ENCODE assay signal across 18 cellular contexts in the genomic region with DNA sequence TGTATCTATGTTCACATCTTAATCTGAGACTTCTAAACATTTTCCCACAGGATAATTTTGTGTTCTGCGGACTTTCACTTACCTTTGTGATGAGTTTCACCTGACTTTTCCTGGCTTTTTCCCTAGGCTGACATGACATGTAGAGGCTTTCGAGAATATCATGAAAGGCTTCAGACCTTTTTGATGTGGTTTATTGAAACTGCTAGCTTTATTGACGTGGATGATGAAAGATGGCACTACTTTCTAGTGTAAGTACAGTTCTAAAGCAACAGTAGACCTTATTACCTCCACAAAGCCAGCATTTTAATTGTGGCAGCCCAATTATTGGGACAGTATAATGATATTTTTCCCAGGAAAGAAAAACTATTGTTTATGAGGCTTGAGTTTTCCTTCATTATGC.
"Had no signal": no experiment of that assay in that cellular context is flagged by ENCODE, and none has a peak within 500 bp of the region (broad histone marks: within the 10 kb centered on the region; RNA-seq: fewer than 3 reads in every experiment).

No MANE protein-coding gene starts in this region.

- H3K27me3 Mint-ChIP-seq: activated B cell treated with CpG ODN at 0.5 μM for 24 hours; activated CD4-positive, alpha-beta T cell treated with anti-CD3 and anti-CD28 coated beads, Interleukin-2, amount 10 ng/mL, durations not matched to agents 24 days and 14 days; activated CD8-positive, alpha-beta memory T cell treated with anti-CD3 and anti-CD28 coated beads, Interleukin-2, amount 10 ng/mL, durations not matched to agents 7 days and 5 days; activated T-cell treated with anti-CD3 and anti-CD28 coated beads, Interleukin-2, amount 50 U/mL, for 24 hours had no signal

- DNase-seq: activated B cell treated with CpG ODN at 0.5 μM for 24 hours; activated CD4-positive, alpha-beta T cell treated with anti-CD3 and anti-CD28 coated beads for 1 hour; activated CD4-positive, alpha-beta T cell treated with anti-CD3 and anti-CD28 coated beads, Interleukin-2, amount 10 ng/mL, durations not matched to agents 24 days and 14 days; activated CD4-positive, alpha-beta T cell treated with anti-CD3 and anti-CD28 coated beads, Interleukin-2, amount 50 U/mL, for 48 hours; activated CD8-positive, alpha-beta memory T cell treated with anti-CD3 and anti-CD28 coated beads, Interleukin-2, amount 10 ng/mL, durations not matched to agents 7 days and 5 days; activated effector memory CD4-positive, alpha-beta T cell treated with anti-CD3 and anti-CD28 coated beads, Interleukin-2, amount 50 U/mL, for 16 hours; activated naive CD4-positive, alpha-beta T cell treated with Interleukin-2 at 50 U/mL for 16 hours; activated T-cell treated with anti-CD3 and anti-CD28 coated beads, Interleukin-2, amount 50 U/mL, for 24 hours; colonic mucosa; Karpas-422; MM.1S; NCI-H187 treated with DMSO at 0.1 percent for 48 hours; PC-3; SHP77; T-helper 2 cell; T1000 had no signal

- H3K9me3 ChIP-seq: colonic mucosa had no signal

- H3K4me1 ChIP-seq: colonic mucosa had no signal

- H3K4me3 ChIP-seq: colonic mucosa had no signal

- ATAC-seq: activated CD8-positive, alpha-beta memory T cell treated with anti-CD3 and anti-CD28 coated beads, Interleukin-2, amount 10 ng/mL, durations not matched to agents 7 days and 5 days; PC-3 had no signal

- H3K27ac Mint-ChIP-seq: activated B cell treated with CpG ODN at 0.5 μM for 24 hours; activated CD4-positive, alpha-beta T cell treated with anti-CD3 and anti-CD28 coated beads, Interleukin-2, amount 10 ng/mL, durations not matched to agents 24 days and 14 days; activated CD8-positive, alpha-beta memory T cell treated with anti-CD3 and anti-CD28 coated beads, Interleukin-2, amount 10 ng/mL, durations not matched to agents 7 days and 5 days; activated naive CD4-positive, alpha-beta T cell treated with anti-CD3 and anti-CD28 coated beads, Interleukin-2, amount 50 U/mL, for 72 hours; activated T-cell treated with anti-CD3 and anti-CD28 coated beads, Interleukin-2, amount 50 U/mL, for 24 hours; activated T-helper 1 cell treated with anti-CD3 and anti-CD28 coated beads, Interleukin-12 subunit alpha, Interleukin-12 subunit beta, Interleukin-2, Interleukin-4 antibody, amounts not matched to agents 30 ng/mL and 10 ng/mL and 1 ng/mL, durations not matched to agents 14 hours and 24 hours and 36 hours had no signal

- H3K4me1 Mint-ChIP-seq: activated B cell treated with CpG ODN at 0.5 μM for 24 hours had no signal

- H3K4me3 Mint-ChIP-seq: activated B cell treated with CpG ODN at 0.5 μM for 24 hours; activated CD4-positive, alpha-beta T cell treated with anti-CD3 and anti-CD28 coated beads, Interleukin-2, amount 10 ng/mL, durations not matched to agents 24 days and 14 days; activated CD8-positive, alpha-beta memory T cell treated with anti-CD3 and anti-CD28 coated beads, Interleukin-2, amount 10 ng/mL, durations not matched to agents 7 days and 5 days; activated T-cell treated with anti-CD3 and anti-CD28 coated beads, Interleukin-2, amount 50 U/mL, for 24 hours; activated T-helper 1 cell treated with anti-CD3 and anti-CD28 coated beads, Interleukin-12 subunit alpha, Interleukin-12 subunit beta, Interleukin-2, Interleukin-4 antibody, amounts not matched to agents 30 ng/mL and 10 ng/mL and 1 ng/mL, durations not matched to agents 14 hours and 24 hours and 36 hours had no signal

- H3K9me3 Mint-ChIP-seq: activated B cell treated with CpG ODN at 0.5 μM for 24 hours; activated CD4-positive, alpha-beta T cell treated with anti-CD3 and anti-CD28 coated beads, Interleukin-2, amount 10 ng/mL, durations not matched to agents 24 days and 14 days; activated naive CD4-positive, alpha-beta T cell treated with anti-CD3 and anti-CD28 coated beads, Interleukin-2, amount 50 U/mL, for 72 hours; activated T-cell treated with anti-CD3 and anti-CD28 coated beads, Interleukin-2, amount 50 U/mL, for 24 hours; activated T-helper 1 cell treated with anti-CD3 and anti-CD28 coated beads, Interleukin-12 subunit alpha, Interleukin-12 subunit beta, Interleukin-2, Interleukin-4 antibody, amounts not matched to agents 30 ng/mL and 10 ng/mL and 1 ng/mL, durations not matched to agents 14 hours and 24 hours and 36 hours had no signal

- H3K27ac ChIP-seq: colonic mucosa had no signal

- H3K27me3 ChIP-seq: colonic mucosa had no signal
